17 cellular contexts compared by ENCODE assay signal in genomic region chr1:168129933-168130332, GRCh38.
"Had no signal": no experiment of that assay in that cellular context is flagged by ENCODE, and none has a peak within 500 bp of the region (broad histone marks: within the 10 kb centered on the region; RNA-seq: fewer than 3 reads in every experiment).

No MANE protein-coding gene starts in this region.

- H3K27ac Mint-ChIP-seq: memory B cell, nephron had no signal

- H3K27ac ChIP-seq: foreskin keratinocyte, left ventricle myocardium inferior, lower lobe of right lung, stomach, thoracic aorta, transverse colon had no signal

- H3K36me3 ChIP-seq: left ventricle myocardium inferior, lower lobe of right lung, stomach, thoracic aorta, transverse colon had no signal

- H3K9me3 ChIP-seq: left ventricle myocardium inferior, lower lobe of right lung, stomach, thoracic aorta, transverse colon had no signal

- FAIRE-seq: kidney, small intestine had no signal

- ATAC-seq: foreskin keratinocyte, left cardiac atrium, lower lobe of right lung, right cardiac atrium had no signal

- H3K4me3 ChIP-seq: left ventricle myocardium inferior, lower lobe of right lung, stomach, thoracic aorta, transverse colon had no signal

- H3K27me3 ChIP-seq: foreskin keratinocyte, transverse colon had no signal

- H3K4me1 ChIP-seq: left ventricle myocardium inferior had no signal

- DNase-seq: effector memory CD4-positive, alpha-beta T cell; foreskin keratinocyte; kidney; left cardiac atrium; left ventricle myocardium inferior; lower lobe of right lung; midbrain; right cardiac atrium; small intestine; stimulated activated CD4-positive, alpha-beta T cell treated with anti-CD3 and anti-CD28 coated beads, Interleukin-12 subunit alpha, Interleukin-12 subunit beta, amount 100 ng/mL, for 4 hours; stimulated activated naive CD4-positive, alpha-beta T cell; stomach; substantia nigra; transverse colon had no signal

- H3K4me1 Mint-ChIP-seq: memory B cell had no signal

- H3K4me3 Mint-ChIP-seq: memory B cell, nephron had no signal
